ENCODE assay signal across 1 cellular context in the genomic region with DNA sequence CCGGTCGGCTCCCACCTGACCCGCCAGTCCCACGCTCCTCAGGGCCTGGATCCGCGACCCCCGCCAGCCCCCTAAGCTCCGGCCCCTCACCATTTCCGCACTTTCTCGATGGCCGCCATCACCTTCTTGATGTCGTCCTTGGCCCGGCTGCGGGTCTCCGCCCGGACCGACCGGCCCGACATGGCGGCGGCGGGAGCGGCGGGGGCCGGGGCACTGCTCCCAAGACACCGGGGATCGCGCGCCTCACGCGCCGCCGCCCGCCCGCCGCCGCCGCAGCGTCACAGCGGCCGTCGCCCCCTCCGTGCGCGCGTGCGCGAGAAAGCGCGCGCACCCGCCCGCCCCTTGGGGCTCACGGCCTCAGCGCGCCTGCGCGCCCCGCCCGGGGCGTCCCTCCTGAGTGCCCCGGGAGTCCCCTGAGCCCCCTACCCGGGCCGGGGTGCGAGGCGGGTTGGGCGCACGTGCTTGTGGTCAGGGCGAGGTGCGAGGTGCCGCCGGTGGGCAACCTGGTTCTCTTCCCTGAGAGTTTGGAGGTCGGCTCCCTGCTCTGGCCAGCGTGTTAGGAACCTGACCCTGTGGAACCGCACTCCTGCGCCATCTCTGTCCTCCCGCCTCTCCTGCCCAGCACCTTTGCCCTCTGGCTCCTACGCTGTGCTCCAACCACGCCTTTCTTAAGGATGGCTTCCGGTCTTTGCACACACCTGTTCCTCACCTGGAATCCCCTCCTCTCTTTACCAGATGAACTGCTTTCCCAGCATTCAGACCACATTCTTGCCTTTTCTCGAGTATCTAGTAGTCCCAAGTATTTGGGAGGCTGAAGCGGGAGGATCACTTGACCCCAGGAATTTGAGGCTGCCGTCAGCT.
A peak's percentile ranks its signal among the peaks of the same experiment; 100 is the strongest.
TF ChIP-seq lines count a peak whose summit lies in the region.

A gene (minus strand): TSS at position 294 of the 861 bp plus-strand sequence. CDS start 112 bp downstream, at position 182.

TF ChIP-seq in WTC11, 78 proteins besides CTCF, POLR2A, EP300 and RAD21 (continued from another document and continues in another):
- TF ChIP-seq, protein P1, sequence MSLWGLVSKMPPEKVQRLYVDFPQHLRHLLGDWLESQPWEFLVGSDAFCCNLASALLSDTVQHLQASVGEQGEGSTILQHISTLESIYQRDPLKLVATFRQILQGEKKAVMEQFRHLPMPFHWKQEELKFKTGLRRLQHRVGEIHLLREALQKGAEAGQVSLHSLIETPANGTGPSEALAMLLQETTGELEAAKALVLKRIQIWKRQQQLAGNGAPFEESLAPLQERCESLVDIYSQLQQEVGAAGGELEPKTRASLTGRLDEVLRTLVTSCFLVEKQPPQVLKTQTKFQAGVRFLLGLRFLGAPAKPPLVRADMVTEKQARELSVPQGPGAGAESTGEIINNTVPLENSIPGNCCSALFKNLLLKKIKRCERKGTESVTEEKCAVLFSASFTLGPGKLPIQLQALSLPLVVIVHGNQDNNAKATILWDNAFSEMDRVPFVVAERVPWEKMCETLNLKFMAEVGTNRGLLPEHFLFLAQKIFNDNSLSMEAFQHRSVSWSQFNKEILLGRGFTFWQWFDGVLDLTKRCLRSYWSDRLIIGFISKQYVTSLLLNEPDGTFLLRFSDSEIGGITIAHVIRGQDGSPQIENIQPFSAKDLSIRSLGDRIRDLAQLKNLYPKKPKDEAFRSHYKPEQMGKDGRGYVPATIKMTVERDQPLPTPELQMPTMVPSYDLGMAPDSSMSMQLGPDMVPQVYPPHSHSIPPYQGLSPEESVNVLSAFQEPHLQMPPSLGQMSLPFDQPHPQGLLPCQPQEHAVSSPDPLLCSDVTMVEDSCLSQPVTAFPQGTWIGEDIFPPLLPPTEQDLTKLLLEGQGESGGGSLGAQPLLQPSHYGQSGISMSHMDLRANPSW (CRISPR knock-in tag; conservative IDR thresholded peaks at IDR 0.05; ENCODE audit: low read depth): no peak
- TF ChIP-seq, protein P2, sequence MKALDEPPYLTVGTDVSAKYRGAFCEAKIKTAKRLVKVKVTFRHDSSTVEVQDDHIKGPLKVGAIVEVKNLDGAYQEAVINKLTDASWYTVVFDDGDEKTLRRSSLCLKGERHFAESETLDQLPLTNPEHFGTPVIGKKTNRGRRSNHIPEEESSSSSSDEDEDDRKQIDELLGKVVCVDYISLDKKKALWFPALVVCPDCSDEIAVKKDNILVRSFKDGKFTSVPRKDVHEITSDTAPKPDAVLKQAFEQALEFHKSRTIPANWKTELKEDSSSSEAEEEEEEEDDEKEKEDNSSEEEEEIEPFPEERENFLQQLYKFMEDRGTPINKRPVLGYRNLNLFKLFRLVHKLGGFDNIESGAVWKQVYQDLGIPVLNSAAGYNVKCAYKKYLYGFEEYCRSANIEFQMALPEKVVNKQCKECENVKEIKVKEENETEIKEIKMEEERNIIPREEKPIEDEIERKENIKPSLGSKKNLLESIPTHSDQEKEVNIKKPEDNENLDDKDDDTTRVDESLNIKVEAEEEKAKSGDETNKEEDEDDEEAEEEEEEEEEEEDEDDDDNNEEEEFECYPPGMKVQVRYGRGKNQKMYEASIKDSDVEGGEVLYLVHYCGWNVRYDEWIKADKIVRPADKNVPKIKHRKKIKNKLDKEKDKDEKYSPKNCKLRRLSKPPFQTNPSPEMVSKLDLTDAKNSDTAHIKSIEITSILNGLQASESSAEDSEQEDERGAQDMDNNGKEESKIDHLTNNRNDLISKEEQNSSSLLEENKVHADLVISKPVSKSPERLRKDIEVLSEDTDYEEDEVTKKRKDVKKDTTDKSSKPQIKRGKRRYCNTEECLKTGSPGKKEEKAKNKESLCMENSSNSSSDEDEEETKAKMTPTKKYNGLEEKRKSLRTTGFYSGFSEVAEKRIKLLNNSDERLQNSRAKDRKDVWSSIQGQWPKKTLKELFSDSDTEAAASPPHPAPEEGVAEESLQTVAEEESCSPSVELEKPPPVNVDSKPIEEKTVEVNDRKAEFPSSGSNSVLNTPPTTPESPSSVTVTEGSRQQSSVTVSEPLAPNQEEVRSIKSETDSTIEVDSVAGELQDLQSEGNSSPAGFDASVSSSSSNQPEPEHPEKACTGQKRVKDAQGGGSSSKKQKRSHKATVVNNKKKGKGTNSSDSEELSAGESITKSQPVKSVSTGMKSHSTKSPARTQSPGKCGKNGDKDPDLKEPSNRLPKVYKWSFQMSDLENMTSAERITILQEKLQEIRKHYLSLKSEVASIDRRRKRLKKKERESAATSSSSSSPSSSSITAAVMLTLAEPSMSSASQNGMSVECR (CRISPR knock-in tag; IDR thresholded peaks at IDR 0.05; ENCODE audit: borderline replicate concordance): peak; percentile 97
- TF ChIP-seq FOXK1 (CRISPR knock-in tag; IDR thresholded peaks at IDR 0.05): peak; percentile 80
- TF ChIP-seq GTF2I (CRISPR knock-in tag; conservative IDR thresholded peaks at IDR 0.05): peak; percentile 56; the same call in 1 of the 2 replicates
- TF ChIP-seq, protein P3, sequence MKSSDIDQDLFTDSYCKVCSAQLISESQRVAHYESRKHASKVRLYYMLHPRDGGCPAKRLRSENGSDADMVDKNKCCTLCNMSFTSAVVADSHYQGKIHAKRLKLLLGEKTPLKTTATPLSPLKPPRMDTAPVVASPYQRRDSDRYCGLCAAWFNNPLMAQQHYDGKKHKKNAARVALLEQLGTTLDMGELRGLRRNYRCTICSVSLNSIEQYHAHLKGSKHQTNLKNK (CRISPR knock-in tag; IDR thresholded peaks at IDR 0.05): no peak
- TF ChIP-seq JUN (CRISPR knock-in tag; IDR thresholded peaks at IDR 0.05): peak; percentile 97
- TF ChIP-seq NFE2L1 (CRISPR knock-in tag; IDR thresholded peaks at IDR 0.05): peak; percentile 84
- TF ChIP-seq, protein P4, sequence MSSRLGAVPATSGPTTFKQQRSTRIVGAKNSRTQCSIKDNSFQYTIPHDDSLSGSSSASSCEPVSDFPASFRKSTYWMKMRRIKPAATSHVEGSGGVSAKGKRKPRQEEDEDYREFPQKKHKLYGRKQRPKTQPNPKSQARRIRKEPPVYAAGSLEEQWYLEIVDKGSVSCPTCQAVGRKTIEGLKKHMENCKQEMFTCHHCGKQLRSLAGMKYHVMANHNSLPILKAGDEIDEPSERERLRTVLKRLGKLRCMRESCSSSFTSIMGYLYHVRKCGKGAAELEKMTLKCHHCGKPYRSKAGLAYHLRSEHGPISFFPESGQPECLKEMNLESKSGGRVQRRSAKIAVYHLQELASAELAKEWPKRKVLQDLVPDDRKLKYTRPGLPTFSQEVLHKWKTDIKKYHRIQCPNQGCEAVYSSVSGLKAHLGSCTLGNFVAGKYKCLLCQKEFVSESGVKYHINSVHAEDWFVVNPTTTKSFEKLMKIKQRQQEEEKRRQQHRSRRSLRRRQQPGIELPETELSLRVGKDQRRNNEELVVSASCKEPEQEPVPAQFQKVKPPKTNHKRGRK (CRISPR knock-in tag; IDR thresholded peaks at IDR 0.05; ENCODE audit: borderline replicate concordance): no peak
- peak; percentile 67; the same call in 1 of the 2 replicates for TF ChIP-seq ZNF317 (CRISPR knock-in tag; IDR thresholded peaks at IDR 0.05; ENCODE audit: borderline replicate concordance, low read depth)
- TF ChIP-seq, protein P5, sequence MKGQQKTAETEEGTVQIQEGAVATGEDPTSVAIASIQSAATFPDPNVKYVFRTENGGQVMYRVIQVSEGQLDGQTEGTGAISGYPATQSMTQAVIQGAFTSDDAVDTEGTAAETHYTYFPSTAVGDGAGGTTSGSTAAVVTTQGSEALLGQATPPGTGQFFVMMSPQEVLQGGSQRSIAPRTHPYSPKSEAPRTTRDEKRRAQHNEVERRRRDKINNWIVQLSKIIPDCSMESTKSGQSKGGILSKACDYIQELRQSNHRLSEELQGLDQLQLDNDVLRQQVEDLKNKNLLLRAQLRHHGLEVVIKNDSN (CRISPR knock-in tag; IDR thresholded peaks at IDR 0.05): peak; percentile 77; the same call in 1 of the 2 replicates
- peak; percentile 90 for TF ChIP-seq TEAD4 (CRISPR knock-in tag; IDR thresholded peaks at IDR 0.05)
- TF ChIP-seq, protein P6, sequence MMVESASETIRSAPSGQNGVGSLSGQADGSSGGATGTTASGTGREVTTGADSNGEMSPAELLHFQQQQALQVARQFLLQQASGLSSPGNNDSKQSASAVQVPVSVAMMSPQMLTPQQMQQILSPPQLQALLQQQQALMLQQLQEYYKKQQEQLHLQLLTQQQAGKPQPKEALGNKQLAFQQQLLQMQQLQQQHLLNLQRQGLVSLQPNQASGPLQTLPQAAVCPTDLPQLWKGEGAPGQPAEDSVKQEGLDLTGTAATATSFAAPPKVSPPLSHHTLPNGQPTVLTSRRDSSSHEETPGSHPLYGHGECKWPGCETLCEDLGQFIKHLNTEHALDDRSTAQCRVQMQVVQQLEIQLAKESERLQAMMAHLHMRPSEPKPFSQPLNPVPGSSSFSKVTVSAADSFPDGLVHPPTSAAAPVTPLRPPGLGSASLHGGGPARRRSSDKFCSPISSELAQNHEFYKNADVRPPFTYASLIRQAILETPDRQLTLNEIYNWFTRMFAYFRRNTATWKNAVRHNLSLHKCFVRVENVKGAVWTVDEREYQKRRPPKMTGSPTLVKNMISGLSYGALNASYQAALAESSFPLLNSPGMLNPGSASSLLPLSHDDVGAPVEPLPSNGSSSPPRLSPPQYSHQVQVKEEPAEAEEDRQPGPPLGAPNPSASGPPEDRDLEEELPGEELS (CRISPR knock-in tag; IDR thresholded peaks at IDR 0.05): peak; percentile 96
- 0 out of 2 replicates have a peak, but pooled peaks have one; percentile 72 for TF ChIP-seq NR1H2 (CRISPR knock-in tag; IDR thresholded peaks at IDR 0.05)
- TF ChIP-seq, protein P7, sequence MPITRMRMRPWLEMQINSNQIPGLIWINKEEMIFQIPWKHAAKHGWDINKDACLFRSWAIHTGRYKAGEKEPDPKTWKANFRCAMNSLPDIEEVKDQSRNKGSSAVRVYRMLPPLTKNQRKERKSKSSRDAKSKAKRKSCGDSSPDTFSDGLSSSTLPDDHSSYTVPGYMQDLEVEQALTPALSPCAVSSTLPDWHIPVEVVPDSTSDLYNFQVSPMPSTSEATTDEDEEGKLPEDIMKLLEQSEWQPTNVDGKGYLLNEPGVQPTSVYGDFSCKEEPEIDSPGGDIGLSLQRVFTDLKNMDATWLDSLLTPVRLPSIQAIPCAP (CRISPR knock-in tag; IDR thresholded peaks at IDR 0.05): peak; percentile 97
- peak; percentile 94 for TF ChIP-seq CREB1 (CRISPR knock-in tag; IDR thresholded peaks at IDR 0.05)
- TF ChIP-seq CREM (CRISPR knock-in tag; IDR thresholded peaks at IDR 0.05): peak; percentile 80; the same call in 1 of the 2 replicates
- TF ChIP-seq PRRX2 (CRISPR knock-in tag; IDR thresholded peaks at IDR 0.05): peak; percentile 33; the same call in 1 of the 2 replicates
- TF ChIP-seq, protein P8, sequence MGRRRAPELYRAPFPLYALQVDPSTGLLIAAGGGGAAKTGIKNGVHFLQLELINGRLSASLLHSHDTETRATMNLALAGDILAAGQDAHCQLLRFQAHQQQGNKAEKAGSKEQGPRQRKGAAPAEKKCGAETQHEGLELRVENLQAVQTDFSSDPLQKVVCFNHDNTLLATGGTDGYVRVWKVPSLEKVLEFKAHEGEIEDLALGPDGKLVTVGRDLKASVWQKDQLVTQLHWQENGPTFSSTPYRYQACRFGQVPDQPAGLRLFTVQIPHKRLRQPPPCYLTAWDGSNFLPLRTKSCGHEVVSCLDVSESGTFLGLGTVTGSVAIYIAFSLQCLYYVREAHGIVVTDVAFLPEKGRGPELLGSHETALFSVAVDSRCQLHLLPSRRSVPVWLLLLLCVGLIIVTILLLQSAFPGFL (CRISPR knock-in tag; IDR thresholded peaks at IDR 0.05; ENCODE audit: borderline replicate concordance): peak; percentile 82; the same call in 1 of the 2 replicates
- peak; percentile 95 for TF ChIP-seq ZNF219 (CRISPR knock-in tag; IDR thresholded peaks at IDR 0.05; ENCODE audit: borderline replicate concordance)
- TF ChIP-seq, protein P9, sequence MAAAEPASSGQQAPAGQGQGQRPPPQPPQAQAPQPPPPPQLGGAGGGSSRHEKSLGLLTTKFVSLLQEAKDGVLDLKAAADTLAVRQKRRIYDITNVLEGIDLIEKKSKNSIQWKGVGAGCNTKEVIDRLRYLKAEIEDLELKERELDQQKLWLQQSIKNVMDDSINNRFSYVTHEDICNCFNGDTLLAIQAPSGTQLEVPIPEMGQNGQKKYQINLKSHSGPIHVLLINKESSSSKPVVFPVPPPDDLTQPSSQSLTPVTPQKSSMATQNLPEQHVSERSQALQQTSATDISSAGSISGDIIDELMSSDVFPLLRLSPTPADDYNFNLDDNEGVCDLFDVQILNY (CRISPR knock-in tag; IDR thresholded peaks at IDR 0.05): peak; percentile 86; the same call in 1 of the 2 replicates
- peak; percentile 37; the same call in 1 of the 2 replicates for TF ChIP-seq EMX1 (CRISPR knock-in tag; IDR thresholded peaks at IDR 0.05)
- TF ChIP-seq NR3C1 (CRISPR knock-in tag; conservative IDR thresholded peaks at IDR 0.05; ENCODE audit: low read depth): no peak
- peak; percentile 98 for TF ChIP-seq TEAD1 (CRISPR knock-in tag; IDR thresholded peaks at IDR 0.05)
- TF ChIP-seq, protein P10, sequence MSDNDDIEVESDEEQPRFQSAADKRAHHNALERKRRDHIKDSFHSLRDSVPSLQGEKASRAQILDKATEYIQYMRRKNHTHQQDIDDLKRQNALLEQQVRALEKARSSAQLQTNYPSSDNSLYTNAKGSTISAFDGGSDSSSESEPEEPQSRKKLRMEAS (CRISPR knock-in tag; IDR thresholded peaks at IDR 0.05): peak; percentile 100
- TF ChIP-seq, protein P11, sequence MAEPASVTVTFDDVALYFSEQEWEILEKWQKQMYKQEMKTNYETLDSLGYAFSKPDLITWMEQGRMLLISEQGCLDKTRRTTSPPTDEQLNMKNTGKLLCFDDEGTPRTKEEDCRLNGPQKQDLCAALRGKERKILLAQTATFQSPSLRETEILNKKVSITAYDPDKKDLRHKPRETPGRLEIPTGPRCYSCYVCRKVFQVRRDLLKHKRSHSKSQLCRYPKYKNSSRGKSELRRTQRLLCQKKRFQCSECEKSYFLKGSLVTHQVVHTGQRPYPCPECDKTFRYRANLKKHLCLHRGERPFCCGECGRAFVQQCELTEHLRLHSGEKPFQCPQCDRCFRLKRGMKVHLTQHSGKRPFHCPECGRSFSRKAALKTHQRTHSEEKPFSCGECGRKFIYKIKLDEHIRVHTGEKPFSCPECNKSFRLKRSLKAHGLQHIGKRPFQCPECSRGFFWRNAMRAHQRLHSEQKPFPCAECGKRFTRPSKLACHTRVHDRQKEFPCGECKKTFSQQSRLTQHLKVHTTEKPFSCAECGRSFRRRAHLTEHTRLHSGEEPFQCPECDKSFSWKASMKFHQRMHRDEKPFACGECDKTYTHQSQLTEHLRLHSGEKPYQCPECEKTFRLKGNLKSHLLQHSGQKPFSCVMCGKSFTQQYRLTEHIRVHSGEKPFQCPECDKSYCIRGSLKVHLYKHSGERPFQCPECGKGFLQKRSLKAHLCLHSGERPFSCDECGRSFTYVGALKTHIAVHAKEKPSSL (CRISPR knock-in tag; conservative IDR thresholded peaks at IDR 0.05): no peak
- no peak for TF ChIP-seq RELA (CRISPR knock-in tag; IDR thresholded peaks at IDR 0.05; ENCODE audit: borderline replicate concordance)
- TF ChIP-seq SMAD3 (CRISPR knock-in tag; IDR thresholded peaks at IDR 0.05; ENCODE audit: borderline replicate concordance): peak; percentile 91
- TF ChIP-seq NR2C2 (CRISPR knock-in tag; IDR thresholded peaks at IDR 0.05): peak; percentile 88
- TF ChIP-seq SP1 (CRISPR knock-in tag; conservative IDR thresholded peaks at IDR 0.05): 0 out of 2 replicates have a peak, but pooled peaks have one; percentile 11
